Comparison of ENCODE assay signal across 11 cellular contexts in the genomic region with DNA sequence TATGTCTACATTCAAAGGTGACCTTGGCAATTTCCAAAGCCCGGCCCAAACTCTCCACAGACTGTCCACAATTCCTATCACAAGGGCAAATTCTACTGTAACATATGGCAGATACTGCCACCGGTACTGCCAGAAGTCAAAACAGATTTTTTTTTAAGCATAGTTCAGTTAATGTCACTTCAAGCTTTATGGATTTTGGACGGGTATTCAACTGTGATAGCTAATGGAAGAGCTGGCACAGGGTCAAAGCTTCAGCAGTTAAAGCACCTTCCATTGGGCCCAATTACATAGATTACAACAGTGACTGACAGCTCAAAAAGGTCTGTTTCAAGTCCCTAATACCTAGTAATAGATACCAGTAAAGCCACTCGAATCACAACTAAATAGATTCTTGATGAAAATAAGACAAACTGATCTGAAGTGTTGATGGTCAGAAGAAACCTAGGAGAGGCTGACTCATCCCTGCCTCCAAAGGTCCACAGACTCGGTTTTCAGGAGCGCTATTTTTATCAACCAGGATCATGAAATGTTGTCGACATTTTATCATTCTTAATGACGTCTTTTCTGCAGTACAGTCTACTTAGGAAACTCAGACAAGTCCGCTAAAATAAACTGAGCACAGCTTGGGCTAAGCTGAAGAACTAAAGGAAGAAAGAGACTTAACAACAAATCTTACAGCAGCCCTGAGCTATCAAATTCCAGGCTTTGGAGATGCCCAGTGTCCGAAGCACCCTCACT. TPM values are rescaled to one million over a fixed set of nuclear protein-coding genes. Genes with fewer than 3 reads are reported as not detected.
DNase-seq lines count a peak whose midpoint lies in the region; ATAC-seq and TF ChIP-seq lines count a peak whose summit lies in the region.
"Had no signal": no experiment of that assay in that cellular context is flagged by ENCODE, and none has a peak within 500 bp of the region (broad histone marks: within the 10 kb centered on the region; RNA-seq: fewer than 3 reads in every experiment).

No MANE protein-coding gene starts in this region.

- WGBS in prostate gland = 29% methylated on average over 10 of the region's 10 CpGs

- H3K36me3 ChIP-seq in prostate gland = peaks cover 6 to 19% of the 10 kb centered on the region in 2 donors
- H3K36me3 ChIP-seq in naive thymus-derived CD4-positive, alpha-beta T cell (ENCODE audit: control insufficient read depth in 2 of 3, insufficient read depth in 3 of 3, low read length in 3 of 3) = peaks cover 0 to 34% (median 0%) of the 10 kb centered on the region in 3 experiments

- no peak for TF ChIP-seq POLR2A in prostate gland (IDR thresholded peaks at IDR 0.05)

- DNase-seq in EL (peak; percentile 57), NCI-H345 treated with DMSO at 0.1 percent for 48 hours (lab: John Stamatoyannopoulos, UW; ENCODE audit: unreplicated experiment) (peak; percentile 37), epithelial cell of prostate (ENCODE audit: low read depth, low spot score) (no peak), prostate gland (ENCODE audit: low spot score) (no peak)
- no peak for DNase-seq in naive thymus-derived CD4-positive, alpha-beta T cell
- DNase-seq in activated naive CD4-positive, alpha-beta T cell treated with anti-CD3 and anti-CD28 coated beads, Interleukin-2, amount 50 U/mL, for 72 hours (ENCODE audit: low spot score in 2 of 2) = no peak
- no peak for DNase-seq in activated CD8-positive, alpha-beta memory T cell treated with anti-CD3 and anti-CD28 coated beads, Interleukin-2, amount 50 U/mL, for 4 hours
- DNase-seq: NCI-H510A had no signal

- H3K27me3 ChIP-seq in prostate gland (replicated peaks; ENCODE audit: insufficient read depth) = no peaks in the 10 kb centered on the region
- H3K27me3 ChIP-seq in naive thymus-derived CD4-positive, alpha-beta T cell (ENCODE audit: control insufficient read depth in 2 of 2, insufficient read depth in 2 of 2, low read length in 2 of 2) = no peaks in the 10 kb centered on the region

- intact Hi-C loops in prostate gland (cut with DNase I) = loop anchor here (2.0 kb wide), 1 partner anchor 86 kb away; no protein-coding TSS in a partner anchor
- intact Hi-C loops in naive thymus-derived CD4-positive, alpha-beta T cell (cut with micrococcal nuclease) = loop anchor here (1.0 to 5.0 kb wide), 11 partner anchors 39 to 573 kb away; a partner anchor contains a TSS

- H3K9me3 Mint-ChIP-seq in naive thymus-derived CD4-positive, alpha-beta T cell = no peaks in the 10 kb centered on the region
- no peaks in the 10 kb centered on the region for H3K9me3 Mint-ChIP-seq in activated naive CD4-positive, alpha-beta T cell treated with anti-CD3 and anti-CD28 coated beads, Interleukin-2, amount 50 U/mL, for 72 hours
- H3K9me3 Mint-ChIP-seq: activated naive CD8-positive, alpha-beta T cell treated with anti-CD3 and anti-CD28 coated beads, Interleukin-2, amount 50 U/mL, for 24 hours had no signal

- H3K27ac Mint-ChIP-seq in naive thymus-derived CD4-positive, alpha-beta T cell = no peak overlapping the region
- no peak overlapping the region for H3K27ac Mint-ChIP-seq in activated naive CD4-positive, alpha-beta T cell treated with anti-CD3 and anti-CD28 coated beads, Interleukin-2, amount 50 U/mL, for 72 hours
- H3K27ac Mint-ChIP-seq: activated naive CD8-positive, alpha-beta T cell treated with anti-CD3 and anti-CD28 coated beads, Interleukin-2, amount 50 U/mL, for 24 hours had no signal

- no peak overlapping the region for H3K4me3 Mint-ChIP-seq in naive thymus-derived CD4-positive, alpha-beta T cell
- H3K4me3 Mint-ChIP-seq: activated naive CD8-positive, alpha-beta T cell treated with anti-CD3 and anti-CD28 coated beads, Interleukin-2, amount 50 U/mL, for 24 hours had no signal

- H3K4me3 ChIP-seq in prostate gland = no peak overlapping the region
- H3K4me3 ChIP-seq in naive thymus-derived CD4-positive, alpha-beta T cell (ENCODE audit: low read length) = no peak overlapping the region

- CTCF ChIA-PET in naive thymus-derived CD4-positive, alpha-beta T cell (lab: Charles Lee) = interaction anchor here (0.7 to 2.1 kb wide), 13 partner anchors 15 to 573 kb away, joined by 3 to 27 read pairs (median 4); no protein-coding TSS in a partner anchor

- peak overlapping the region; percentile 78 for H3K27ac ChIP-seq in epithelial cell of prostate
- peak overlapping the region; percentile 34 to 58 for H3K27ac ChIP-seq in prostate gland
- H3K27ac ChIP-seq in naive thymus-derived CD4-positive, alpha-beta T cell (ENCODE audit: low read depth, low read length) = no peak overlapping the region
- H3K27ac ChIP-seq: VCaP had no signal

- POLR2A ChIA-PET in naive thymus-derived CD4-positive, alpha-beta T cell (lab: Charles Lee) = interaction anchor here (0.7 to 1.0 kb wide), 3 partner anchors 9 to 558 kb away, joined by 3 read pairs; no protein-coding TSS in a partner anchor

- ATAC-seq in GM21737 (IDR thresholded peaks at IDR 0.05; ENCODE audit: unreplicated experiment) = no peak
- ATAC-seq in naive thymus-derived CD4-positive, alpha-beta T cell = no peak
- ATAC-seq in activated naive CD4-positive, alpha-beta T cell treated with anti-CD3 and anti-CD28 coated beads, Interleukin-2, amount 50 U/mL, for 72 hours = no peak
- ATAC-seq: activated naive CD8-positive, alpha-beta T cell treated with anti-CD3 and anti-CD28 coated beads, Interleukin-2, amount 50 U/mL, for 24 hours had no signal

- peaks cover 6 to 37% (median 12%) of the 10 kb centered on the region in 7 donors for H3K4me1 Mint-ChIP-seq in naive thymus-derived CD4-positive, alpha-beta T cell

- H3K27me3 Mint-ChIP-seq in naive thymus-derived CD4-positive, alpha-beta T cell = no peaks in the 10 kb centered on the region
- H3K27me3 Mint-ChIP-seq: activated naive CD8-positive, alpha-beta T cell treated with anti-CD3 and anti-CD28 coated beads, Interleukin-2, amount 50 U/mL, for 24 hours had no signal

- TF ChIP-seq CTCF in prostate gland (IDR thresholded peaks at IDR 0.05) = no peak

- peaks cover 0 to 56% (median 15%) of the 10 kb centered on the region in 5 donors for H3K36me3 Mint-ChIP-seq in naive thymus-derived CD4-positive, alpha-beta T cell
- H3K36me3 Mint-ChIP-seq in activated naive CD4-positive, alpha-beta T cell treated with anti-CD3 and anti-CD28 coated beads, Interleukin-2, amount 50 U/mL, for 72 hours = peaks cover 8 to 28% of the 10 kb centered on the region in 2 donors

- H3K9me3 ChIP-seq in prostate gland = no peaks in the 10 kb centered on the region
- no peaks in the 10 kb centered on the region for H3K9me3 ChIP-seq in naive thymus-derived CD4-positive, alpha-beta T cell (ENCODE audit: control insufficient read depth in 2 of 3, low read length in 3 of 3)

- no peaks in the 10 kb centered on the region for H3K4me1 ChIP-seq in prostate gland (replicated peaks)
- peaks cover 0 to 7% of the 10 kb centered on the region in 2 donors for H3K4me1 ChIP-seq in naive thymus-derived CD4-positive, alpha-beta T cell (ENCODE audit: control insufficient read depth in 2 of 2, insufficient read depth in 2 of 2, low read length in 2 of 2)

RNA-seq across cellular contexts. Expression of a gene that starts 38.7 kb away (rescaled TPM):
- 100 to 1,000 TPM; 404 to 595 TPM for total RNA-seq in prostate gland
- total RNA-seq in naive thymus-derived CD4-positive, alpha-beta T cell = 100 to 1,000 TPM in 2 of 5 experiments, 10 to 100 TPM in 3; 28.8 to 377 (median 42.4) TPM
- 10 to 100 TPM; 25.5 to 36.6 TPM for polyA plus RNA-seq in naive thymus-derived CD4-positive, alpha-beta T cell
- total RNA-seq in activated naive CD4-positive, alpha-beta T cell treated with anti-CD3 and anti-CD28 coated beads, Interleukin-2, amount 50 U/mL, for 72 hours = 10 to 100 TPM; 28.8 to 92.4 TPM

Comparison
In these comparisons a context has a peak if more than half of its experiments do, and no peak if none do; other contexts are left out.
1. DNase-seq: peak in EL (single experiment) and NCI-H345 treated with DMSO at 0.1 percent for 48 hours (single experiment); none in epithelial cell of prostate (single experiment), prostate gland (single experiment), naive thymus-derived CD4-positive, alpha-beta T cell (0 of 9), activated naive CD4-positive, alpha-beta T cell treated with anti-CD3 and anti-CD28 coated beads, Interleukin-2, amount 50 U/mL, for 72 hours (0 of 2) and activated CD8-positive, alpha-beta memory T cell treated with anti-CD3 and anti-CD28 coated beads, Interleukin-2, amount 50 U/mL, for 4 hours (single experiment).